ENCODE assay signal across 28 cellular contexts in the genomic region with DNA sequence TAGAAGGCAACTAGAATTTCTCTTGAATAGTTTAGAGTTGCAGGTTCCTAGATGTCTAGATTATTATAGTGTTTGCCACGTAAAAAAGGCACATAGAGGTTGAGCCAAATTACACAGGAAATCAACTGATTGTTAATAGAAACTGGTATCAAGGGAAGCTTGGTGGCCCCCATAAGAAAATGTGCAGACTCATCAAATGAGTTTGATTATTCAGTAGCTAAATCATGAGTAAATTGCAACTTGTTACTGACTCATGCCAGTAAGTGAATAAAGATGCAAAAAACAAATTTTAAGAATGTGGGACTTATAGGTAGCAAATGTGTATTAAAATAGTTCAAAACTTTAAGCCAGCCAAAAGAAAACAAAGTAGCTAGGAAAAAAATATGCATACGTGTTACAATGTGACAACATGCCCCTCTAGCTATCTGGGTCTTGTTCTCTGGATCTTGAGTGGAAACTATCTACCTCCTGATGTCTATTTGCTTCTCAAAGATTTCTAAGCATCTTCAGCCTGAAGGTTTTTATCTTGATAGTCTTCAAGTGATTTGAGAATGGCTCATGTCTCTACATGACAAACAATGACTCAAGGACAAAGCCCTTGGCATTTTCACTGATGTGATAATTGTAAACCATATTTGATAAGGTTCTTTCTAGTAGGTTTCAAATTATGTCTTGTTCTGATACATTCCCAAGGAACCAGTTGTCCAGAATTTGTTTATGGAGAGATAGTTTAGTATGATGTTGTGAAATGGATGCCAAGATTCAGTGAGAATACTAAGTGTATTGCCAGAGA.
DNase-seq lines count a peak whose midpoint lies in the region; ATAC-seq, FAIRE-seq and TF ChIP-seq lines count a peak whose summit lies in the region.
"Had no signal": no experiment of that assay in that cellular context is flagged by ENCODE, and none has a peak within 500 bp of the region (broad histone marks: within the 10 kb centered on the region; RNA-seq: fewer than 3 reads in every experiment).

No MANE protein-coding gene starts in this region.

- peak; percentile 38 for FAIRE-seq in H54 (lab: Jason Lieb, UNC)
- FAIRE-seq: GM12878, HepG2 had no signal

- no peak overlapping the region for H4K12ac ChIP-seq in trophoblast cell (ENCODE audit: low read depth, low read length)

- no peaks in the 10 kb centered on the region for H3K79me2 ChIP-seq in trophoblast cell (ENCODE audit: control insufficient read depth, insufficient read depth, low read length, poor library complexity)

- H2AFZ ChIP-seq in trophoblast cell (ENCODE audit: insufficient read depth, low read length, poor library complexity) = no peak overlapping the region

- H3K23ac ChIP-seq in trophoblast cell (ENCODE audit: low read length) = no peak overlapping the region

- DNase-seq in H54 (ENCODE audit: insufficient read length, low spot score) (no peak), NCI-H226 (peak; percentile 3), epithelial cell of esophagus (ENCODE audit: low read depth) (peak; percentile 51), trophoblast cell (peak; percentile 3 to 69), Ammon's horn (ENCODE audit: low spot score) (no peak)
- DNase-seq in stimulated activated CD4-positive, alpha-beta T cell treated with anti-CD3 and anti-CD28 coated beads, Interleukin-2, amount 100 ng/mL, for 24 hours = no peak
- DNase-seq: Caco-2; CD8-positive, alpha-beta T cell; EL; GDM1; GOT3; KBM-7; MG63; NCI-H1105 treated with DMSO at 0.1 percent for 48 hours; NCI-H146; NCI-H1930; NCI-H2107; NCI-H446; NCI-H524 treated with DMSO at 0.1 percent for 48 hours; NCI-H774; SJCRH30 had no signal

- ATAC-seq in GM21360 (IDR thresholded peaks at IDR 0.05; ENCODE audit: unreplicated experiment) = no peak
- ATAC-seq: CD8-positive, alpha-beta T cell; GM12878; HCT116; HepG2; Right ventricle myocardium inferior had no signal

- no peak overlapping the region for H2BK12ac ChIP-seq in trophoblast cell (ENCODE audit: low read length)

- no peaks in the 10 kb centered on the region for H3K79me1 ChIP-seq in trophoblast cell (ENCODE audit: low read length)

- TF ChIP-seq CTCF in epithelial cell of esophagus (IDR thresholded peaks at IDR 0.05; ENCODE audit: insufficient read depth, low read depth, low read length, missing control alignments) = no peak

- H4K8ac ChIP-seq in trophoblast cell (ENCODE audit: low read depth, low read length) = no peak overlapping the region

- no peak overlapping the region for H2AK5ac ChIP-seq in trophoblast cell (ENCODE audit: low read length)

- no peak overlapping the region for H3K14ac ChIP-seq in trophoblast cell (ENCODE audit: low read length)

- no CpG with 5 or more reads among the region's 2 CpGs for WGBS in trophoblast cell (ENCODE audit: extremely low coverage, insufficient coverage, insufficient read length)

- no peak for TF ChIP-seq POLR2A in H54 (IDR thresholded peaks at IDR 0.05; ENCODE audit: low read depth, low read length)

- no peak overlapping the region for H3K4ac ChIP-seq in trophoblast cell (ENCODE audit: low read depth, low read length)

- no peaks in the 10 kb centered on the region for H3K36me3 ChIP-seq in trophoblast cell (ENCODE audit: control insufficient read depth in 1 of 2, insufficient read depth in 2 of 2, low read length in 2 of 2)
- H3K36me3 ChIP-seq: MG63, SJCRH30 had no signal

- H3K9me3 ChIP-seq in trophoblast cell (ENCODE audit: insufficient read depth, low read depth, low read length) = no peaks in the 10 kb centered on the region
- H3K9me3 ChIP-seq: Caco-2, MG63, SJCRH30 had no signal

- H3K4me3 ChIP-seq in epithelial cell of esophagus (ENCODE audit: low read length) (no peak overlapping the region), trophoblast cell (ENCODE audit: low read depth, low read length) (no peak overlapping the region)
- H3K4me3 ChIP-seq: GM12878, MG63, SJCRH30 had no signal

- H3K27me3 ChIP-seq in trophoblast cell (ENCODE audit: insufficient read depth, low read length) = no peaks in the 10 kb centered on the region
- H3K27me3 ChIP-seq: MG63, SJCRH30 had no signal

- H3K27ac ChIP-seq in trophoblast cell (ENCODE audit: low read depth, low read length) = no peak overlapping the region
- H3K27ac ChIP-seq: C4-2B, HL-60, SJCRH30 had no signal

- no peak overlapping the region for H3K4me2 ChIP-seq in trophoblast cell (ENCODE audit: low read length)

- H2BK5ac ChIP-seq in trophoblast cell (ENCODE audit: low read depth, low read length, poor library complexity) = no peak overlapping the region

- no peaks in the 10 kb centered on the region for H3K4me1 ChIP-seq in trophoblast cell (ENCODE audit: control insufficient read depth in 1 of 2, insufficient read depth in 2 of 2, low read length in 2 of 2)
- H3K4me1 ChIP-seq: Caco-2, SJCRH30 had no signal

- no peak overlapping the region for H3K18ac ChIP-seq in trophoblast cell (ENCODE audit: low read length)

- no peak overlapping the region for H2BK120ac ChIP-seq in trophoblast cell (ENCODE audit: insufficient read depth, low read length, poor library complexity)

- no peak overlapping the region for H4K91ac ChIP-seq in trophoblast cell (ENCODE audit: low read depth, low read length)

- no peak overlapping the region for H3K9ac ChIP-seq in trophoblast cell (ENCODE audit: low read length)

Comparison
In these comparisons a context has a peak if more than half of its experiments do, and no peak if none do; other contexts are left out.
1. DNase-seq: peak in NCI-H226 (single experiment), epithelial cell of esophagus (single experiment) and trophoblast cell (2 of 2); none in H54 (single experiment), stimulated activated CD4-positive, alpha-beta T cell treated with anti-CD3 and anti-CD28 coated beads, Interleukin-2, amount 100 ng/mL, for 24 hours (0 of 2) and Ammon's horn (single experiment).